32 cellular contexts compared by ENCODE assay signal in genomic region chr1:110501725-110502124, GRCh38. TPM values are rescaled to one million over a fixed set of nuclear protein-coding genes. Genes with fewer than 3 reads are reported as not detected.
"Had no signal": no experiment of that assay in that cellular context is flagged by ENCODE, and none has a peak within 500 bp of the region (broad histone marks: within the 10 kb centered on the region; RNA-seq: fewer than 3 reads in every experiment).

No MANE protein-coding gene starts in this region.

- H3K27ac ChIP-seq: ascending aorta, brain microvascular endothelial cell, coronary artery, esophagus muscularis mucosa, foreskin keratinocyte, gastrocnemius medialis, heart left ventricle had no signal

- H3K27ac Mint-ChIP-seq: activated CD4-positive, alpha-beta memory T cell treated with anti-CD3 and anti-CD28 coated beads, Interleukin-2, amount 10 ng/mL, durations not matched to agents 7 days and 5 days; activated CD4-positive, alpha-beta T cell treated with anti-CD3 and anti-CD28 coated beads for 36 hours; activated CD4-positive, alpha-beta T cell treated with anti-CD3 and anti-CD28 coated beads, Interleukin-2, amount 10 ng/mL, durations not matched to agents 24 days and 14 days; activated naive CD4-positive, alpha-beta T cell treated with anti-CD3 and anti-CD28 coated beads, Interleukin-2, amount 10 ng/mL, durations not matched to agents 7 days and 5 days; activated naive CD4-positive, alpha-beta T cell treated with anti-CD3 and anti-CD28 coated beads, Interleukin-2, amount 50 U/mL, for 72 hours; activated naive CD8-positive, alpha-beta T cell treated with anti-CD3 and anti-CD28 coated beads, Interleukin-2, amount 10 ng/mL, durations not matched to agents 7 days and 5 days; activated T-cell treated with anti-CD3 and anti-CD28 coated beads, Interleukin-2, amount 50 U/mL, for 24 hours; activated T-cell treated with anti-CD3 and anti-CD28 coated beads, Interleukin-2, amount 50 U/mL, for 72 hours; effector memory CD8-positive, alpha-beta T cell had no signal

- H3K36me3 Mint-ChIP-seq: activated naive CD4-positive, alpha-beta T cell treated with anti-CD3 and anti-CD28 coated beads, Interleukin-2, amount 10 ng/mL, durations not matched to agents 7 days and 5 days; activated naive CD4-positive, alpha-beta T cell treated with anti-CD3 and anti-CD28 coated beads, Interleukin-2, amount 50 U/mL, for 72 hours; activated naive CD8-positive, alpha-beta T cell treated with anti-CD3 and anti-CD28 coated beads, Interleukin-2, amount 10 ng/mL, durations not matched to agents 7 days and 5 days had no signal

- H3K9me3 Mint-ChIP-seq: activated CD4-positive, alpha-beta memory T cell treated with anti-CD3 and anti-CD28 coated beads, Interleukin-2, amount 10 ng/mL, durations not matched to agents 7 days and 5 days; activated CD4-positive, alpha-beta T cell treated with anti-CD3 and anti-CD28 coated beads, Interleukin-2, amount 10 ng/mL, durations not matched to agents 24 days and 14 days; activated naive CD4-positive, alpha-beta T cell treated with anti-CD3 and anti-CD28 coated beads, Interleukin-2, amount 10 ng/mL, durations not matched to agents 7 days and 5 days; activated naive CD4-positive, alpha-beta T cell treated with anti-CD3 and anti-CD28 coated beads, Interleukin-2, amount 50 U/mL, for 72 hours; activated naive CD8-positive, alpha-beta T cell treated with anti-CD3 and anti-CD28 coated beads, Interleukin-2, amount 10 ng/mL, durations not matched to agents 7 days and 5 days; activated T-cell treated with anti-CD3 and anti-CD28 coated beads, Interleukin-2, amount 50 U/mL, for 24 hours; activated T-cell treated with anti-CD3 and anti-CD28 coated beads, Interleukin-2, amount 50 U/mL, for 72 hours; central memory CD8-positive, alpha-beta T cell; effector memory CD8-positive, alpha-beta T cell had no signal

- H3K4me1 ChIP-seq: ascending aorta, esophagus muscularis mucosa, foreskin keratinocyte, gastrocnemius medialis had no signal

- H3K4me3 Mint-ChIP-seq: activated CD4-positive, alpha-beta memory T cell treated with anti-CD3 and anti-CD28 coated beads, Interleukin-2, amount 10 ng/mL, durations not matched to agents 7 days and 5 days; activated CD4-positive, alpha-beta T cell treated with anti-CD3 and anti-CD28 coated beads for 36 hours; activated CD4-positive, alpha-beta T cell treated with anti-CD3 and anti-CD28 coated beads, Interleukin-2, amount 10 ng/mL, durations not matched to agents 24 days and 14 days; activated naive CD4-positive, alpha-beta T cell treated with anti-CD3 and anti-CD28 coated beads, Interleukin-2, amount 10 ng/mL, durations not matched to agents 7 days and 5 days; activated naive CD8-positive, alpha-beta T cell treated with anti-CD3 and anti-CD28 coated beads, Interleukin-2, amount 10 ng/mL, durations not matched to agents 7 days and 5 days; activated T-cell treated with anti-CD3 and anti-CD28 coated beads, Interleukin-2, amount 50 U/mL, for 24 hours; activated T-cell treated with anti-CD3 and anti-CD28 coated beads, Interleukin-2, amount 50 U/mL, for 72 hours; central memory CD8-positive, alpha-beta T cell; effector memory CD8-positive, alpha-beta T cell had no signal

- ATAC-seq: activated CD4-positive, alpha-beta T cell treated with anti-CD3 and anti-CD28 coated beads for 36 hours; activated naive CD4-positive, alpha-beta T cell treated with anti-CD3 and anti-CD28 coated beads, Interleukin-2, amount 50 U/mL, for 72 hours; activated T-cell treated with anti-CD3 and anti-CD28 coated beads, Interleukin-2, amount 50 U/mL, for 72 hours; effector memory CD8-positive, alpha-beta T cell; foreskin keratinocyte; gastrocnemius medialis had no signal

- FAIRE-seq: bronchial epithelial cell had no signal

- H3K9me3 ChIP-seq: ascending aorta, esophagus muscularis mucosa, gastrocnemius medialis, heart left ventricle had no signal

- H3K4me3 ChIP-seq: ascending aorta, coronary artery, esophagus muscularis mucosa, gastrocnemius medialis, heart left ventricle had no signal

- H3K36me3 ChIP-seq: ascending aorta, brain microvascular endothelial cell, esophagus muscularis mucosa, gastrocnemius medialis, heart left ventricle had no signal

- DNase-seq: activated CD4-positive, alpha-beta memory T cell treated with anti-CD3 and anti-CD28 coated beads, Interleukin-2, amount 10 ng/mL, durations not matched to agents 7 days and 5 days; activated CD4-positive, alpha-beta T cell treated with anti-CD3 and anti-CD28 coated beads for 36 hours; activated CD4-positive, alpha-beta T cell treated with anti-CD3 and anti-CD28 coated beads, Interleukin-2, amount 10 ng/mL, durations not matched to agents 24 days and 14 days; activated CD4-positive, CD25-positive, alpha-beta regulatory T cell; activated CD4-positive, CD25-positive, alpha-beta regulatory T cell treated with anti-CD3 and anti-CD28 coated beads, Interleukin-2, amount 50 U/mL, for 72 hours; activated CD8-positive, alpha-beta memory T cell treated with anti-CD3 and anti-CD28 coated beads, Interleukin-2, amount 50 U/mL, for 48 hours; activated gamma-delta T cell; activated naive CD4-positive, alpha-beta T cell; activated naive CD4-positive, alpha-beta T cell treated with anti-CD3 and anti-CD28 coated beads, Interleukin-2, amount 10 ng/mL, durations not matched to agents 7 days and 5 days; activated naive CD8-positive, alpha-beta T cell treated with anti-CD3 and anti-CD28 coated beads, Interleukin-2, amount 10 ng/mL, durations not matched to agents 7 days and 5 days; activated T-cell treated with anti-CD3 and anti-CD28 coated beads for 4 hours; activated T-cell treated with anti-CD3 and anti-CD28 coated beads, Interleukin-2, amount 50 U/mL, for 24 hours; activated T-cell treated with anti-CD3 and anti-CD28 coated beads, Interleukin-2, amount 50 U/mL, for 72 hours; brain microvascular endothelial cell; dermis blood vessel endothelial cell; effector CD4-positive, alpha-beta T cell; effector memory CD8-positive, alpha-beta T cell; erythroblast; foreskin keratinocyte; gastrocnemius medialis; glutamatergic neuron; heart left ventricle; T-helper 2 cell had no signal

- H3K4me1 Mint-ChIP-seq: activated CD4-positive, alpha-beta T cell treated with anti-CD3 and anti-CD28 coated beads for 36 hours; central memory CD8-positive, alpha-beta T cell had no signal

- H3K27me3 ChIP-seq: ascending aorta, brain microvascular endothelial cell, gastrocnemius medialis had no signal

RNA-seq across cellular contexts. Expression of gene KCNA10, which starts 17.2 kb away (rescaled TPM):
- total RNA-seq: activated CD4-positive, alpha-beta memory T cell treated with anti-CD3 and anti-CD28 coated beads, Interleukin-2, amount 10 ng/mL, durations not matched to agents 7 days and 5 days; activated CD4-positive, alpha-beta T cell treated with anti-CD3 and anti-CD28 coated beads for 36 hours; activated CD4-positive, alpha-beta T cell treated with anti-CD3 and anti-CD28 coated beads, Interleukin-2, amount 10 ng/mL, durations not matched to agents 24 days and 14 days; activated naive CD4-positive, alpha-beta T cell treated with anti-CD3 and anti-CD28 coated beads, Interleukin-2, amount 50 U/mL, for 72 hours; activated naive CD8-positive, alpha-beta T cell treated with anti-CD3 and anti-CD28 coated beads, Interleukin-2, amount 10 ng/mL, durations not matched to agents 7 days and 5 days; activated T-cell treated with anti-CD3 and anti-CD28 coated beads, Interleukin-2, amount 50 U/mL, for 72 hours; ascending aorta; bronchial epithelial cell; cardiac septum; cerebellum; dermis blood vessel endothelial cell; foreskin keratinocyte; gastrocnemius medialis; heart left ventricle; T-helper 1 cell treated with Interleukin-12 subunit alpha and Interleukin-12 subunit beta and Interleukin-4 antibody, amounts not matched to agents 30 ng/mL and 1 ng/mL, for 36 hours had no signal
- polyA plus RNA-seq: foreskin keratinocyte, heart left ventricle had no signal

RNA-seq across cellular contexts. Expression of gene PROK1, which starts 50.8 kb away (rescaled TPM):
- total RNA-seq: activated CD4-positive, alpha-beta memory T cell treated with anti-CD3 and anti-CD28 coated beads, Interleukin-2, amount 10 ng/mL, durations not matched to agents 7 days and 5 days; activated CD4-positive, alpha-beta T cell treated with anti-CD3 and anti-CD28 coated beads for 36 hours; activated CD4-positive, alpha-beta T cell treated with anti-CD3 and anti-CD28 coated beads, Interleukin-2, amount 10 ng/mL, durations not matched to agents 24 days and 14 days; activated naive CD4-positive, alpha-beta T cell treated with anti-CD3 and anti-CD28 coated beads, Interleukin-2, amount 50 U/mL, for 72 hours; activated naive CD8-positive, alpha-beta T cell treated with anti-CD3 and anti-CD28 coated beads, Interleukin-2, amount 10 ng/mL, durations not matched to agents 7 days and 5 days; ascending aorta; bronchial epithelial cell; cerebellum; dermis blood vessel endothelial cell; esophagus muscularis mucosa; foreskin keratinocyte had no signal
- polyA plus RNA-seq: foreskin keratinocyte had no signal
